21 cellular contexts compared by ENCODE assay signal in the genomic region with DNA sequence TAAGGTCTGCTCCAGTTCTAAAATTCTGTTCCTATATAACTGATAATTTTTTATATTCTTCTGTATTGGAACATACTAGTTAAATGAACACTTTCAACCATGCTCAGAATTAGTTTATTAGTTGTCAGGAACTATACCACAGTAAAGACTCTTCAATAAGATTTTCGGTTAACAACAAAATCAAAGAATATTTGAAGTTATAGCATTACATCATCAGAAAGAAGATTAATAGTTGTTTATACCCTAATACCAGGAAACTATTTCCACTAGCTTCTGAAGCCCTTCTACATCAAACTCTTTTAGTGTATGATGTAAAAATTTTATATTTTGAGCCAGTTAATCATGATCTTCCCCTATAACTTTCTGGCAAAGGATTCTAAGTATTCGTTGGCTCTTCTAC. TPM values are rescaled to one million over a fixed set of nuclear protein-coding genes. Genes with fewer than 3 reads are reported as not detected.
DNase-seq lines count a peak whose midpoint lies in the region; ATAC-seq and TF ChIP-seq lines count a peak whose summit lies in the region.
"Had no signal": no experiment of that assay in that cellular context is flagged by ENCODE, and none has a peak within 500 bp of the region (broad histone marks: within the 10 kb centered on the region; RNA-seq: fewer than 3 reads in every experiment).

No MANE protein-coding gene starts in this region.

- H3K27me3 ChIP-seq in SK-N-SH (ENCODE audit: insufficient read depth) (no peaks in the 10 kb centered on the region), Loucy (ENCODE audit: insufficient read depth, low read length, poor library complexity, severe bottlenecking) (no peaks in the 10 kb centered on the region), osteoblast (ENCODE audit: insufficient read depth, low read length) (no peaks in the 10 kb centered on the region)

- 85% methylated on average over 2 of the region's 2 CpGs for WGBS in SK-N-SH (ENCODE audit: low lambda C conversion rate)

- no peak overlapping the region for H3K4me2 ChIP-seq in SK-N-SH
- H3K4me2 ChIP-seq in Loucy (ENCODE audit: low read depth, low read length, poor library complexity, severe bottlenecking), result no peak overlapping the region
- H3K4me2 ChIP-seq in osteoblast (ENCODE audit: insufficient read depth, low read length), result no peak overlapping the region
- H3K4me2 ChIP-seq: A549 had no signal

- no peak for DNase-seq in SK-N-SH
- DNase-seq in osteoblast (ENCODE audit: insufficient read length, low spot score, missing footprints), result no peak
- DNase-seq in activated CD4-positive, alpha-beta T cell treated with anti-CD3 and anti-CD28 coated beads for 1 hour, result no peak
- no peak for DNase-seq in stimulated activated naive CD4-positive, alpha-beta T cell treated with Interleukin-2 at 50 U/mL for 16 hours (lab: John Stamatoyannopoulos, UW)
- DNase-seq: AML-193; Caco-2; CD4-positive, alpha-beta T cell; DMS153; DMS79; GDM1; GOT3; H7 had no signal

- no peak for TF ChIP-seq RAD21 in SK-N-SH (IDR thresholded peaks at IDR 0.05; ENCODE audit: low read length)

- H3F3A ChIP-seq in SK-N-SH (replicated peaks; ENCODE audit: insufficient read depth) (peaks cover 32% of the 10 kb centered on the region), Loucy (ENCODE audit: low read depth) (no peaks in the 10 kb centered on the region)

- H3K36me3 ChIP-seq in SK-N-SH (replicated peaks in 1 of 2; ENCODE audit: control insufficient read depth in 1 of 2, insufficient read depth in 2 of 2, low read length in 1 of 2) (no peaks in the 10 kb centered on the region), Loucy (ENCODE audit: insufficient read depth, low read length) (no peaks in the 10 kb centered on the region), osteoblast (ENCODE audit: insufficient read depth, low read length) (no peaks in the 10 kb centered on the region)

- no peak for TF ChIP-seq CTCF in SK-N-SH (IDR thresholded peaks at IDR 0.05)
- TF ChIP-seq CTCF in Loucy (conservative IDR thresholded peaks at IDR 0.05; ENCODE audit: low read length), result no peak
- no peak for TF ChIP-seq CTCF in osteoblast (IDR thresholded peaks at IDR 0.05; ENCODE audit: extremely low read depth, low read depth, low read length)

- H3K27ac ChIP-seq in SK-N-SH (ENCODE audit: low read depth in 2 of 2, low read length in 1 of 2) (no peak overlapping the region), osteoblast (ENCODE audit: low read depth, low read length) (no peak overlapping the region)
- H3K27ac ChIP-seq: 22Rv1, C4-2B had no signal

- no peak for ATAC-seq in SK-N-SH treated with all-trans-retinoic acid at 6 μM for 48 hours
- ATAC-seq: A549, K562 had no signal

- CTCF ChIA-PET in SK-N-SH (lab: Yijun Ruan, JAX), result interaction anchor here (1.0 to 5.0 kb wide), 23 partner anchors 10 to 343 kb away, joined by 3 to 60 read pairs (median 5); a partner anchor contains a TSS

- H4K20me1 ChIP-seq in SK-N-SH (ENCODE audit: insufficient read depth) (no peaks in the 10 kb centered on the region), Loucy (ENCODE audit: insufficient read depth, low read length, poor library complexity, severe bottlenecking) (no peaks in the 10 kb centered on the region), osteoblast (ENCODE audit: insufficient read depth, low read length) (no peaks in the 10 kb centered on the region)

- H3K9me2 ChIP-seq in SK-N-SH (no peaks in the 10 kb centered on the region), Loucy (replicated peaks; ENCODE audit: low read depth, low read length) (no peaks in the 10 kb centered on the region)

- H3K9ac ChIP-seq in SK-N-SH (no peak overlapping the region), Loucy (ENCODE audit: low read depth, low read length, poor library complexity, severe bottlenecking) (no peak overlapping the region)

- H2AFZ ChIP-seq in SK-N-SH (ENCODE audit: low read depth) (0 out of 2 replicates have a peak overlapping the region, but pooled peaks have one; percentile 25), Loucy (ENCODE audit: low read length) (peak overlapping the region; percentile 40; the same call in 1 of the 2 replicates), osteoblast (ENCODE audit: low read length) (peak overlapping the region; percentile 50)

- H3K79me2 ChIP-seq in SK-N-SH (ENCODE audit: insufficient read depth), result no peaks in the 10 kb centered on the region
- no peaks in the 10 kb centered on the region for H3K79me2 ChIP-seq in Loucy (ENCODE audit: insufficient read depth, low read length)
- no peaks in the 10 kb centered on the region for H3K79me2 ChIP-seq in osteoblast (ENCODE audit: insufficient read depth, low read length)

- POLR2A ChIA-PET in SK-N-SH (lab: Yijun Ruan, JAX), result no interaction called here

- H3K9me3 ChIP-seq in SK-N-SH, result no peaks in the 10 kb centered on the region
- no peaks in the 10 kb centered on the region for H3K9me3 ChIP-seq in Loucy (ENCODE audit: insufficient read depth, low read depth, low read length)
- no peaks in the 10 kb centered on the region for H3K9me3 ChIP-seq in osteoblast (ENCODE audit: low read depth, low read length)
- H3K9me3 ChIP-seq: A549, Caco-2 had no signal

- no peak for TF ChIP-seq EP300 in SK-N-SH (IDR thresholded peaks at IDR 0.05; ENCODE audit: borderline replicate concordance in 1 of 2, low read depth in 1 of 2, low read length in 1 of 2)

- no peak overlapping the region for H3K4me3 ChIP-seq in SK-N-SH (ENCODE audit: low read depth in 2 of 2, low read length in 1 of 2)
- H3K4me3 ChIP-seq in Loucy (ENCODE audit: low read length, poor library complexity, severe bottlenecking), result no peak overlapping the region
- H3K4me3 ChIP-seq in osteoblast (ENCODE audit: insufficient read depth, low read length), result no peak overlapping the region
- H3K4me3 ChIP-seq: A549, K562 had no signal

- H3K4me1 ChIP-seq in SK-N-SH (ENCODE audit: control insufficient read depth in 1 of 2, insufficient read depth in 2 of 2, low read depth in 1 of 2, low read length in 1 of 2) (peaks cover 2 to 28% of the 10 kb centered on the region in 2 experiments; a peak in 3 of 4 replicates), Loucy (ENCODE audit: insufficient read depth, low read length, poor library complexity, severe bottlenecking) (no peaks in the 10 kb centered on the region), osteoblast (ENCODE audit: insufficient read depth, low read length) (peaks cover 49% of the 10 kb centered on the region)

TF ChIP-seq in SK-N-SH, 30 proteins besides CTCF, POLR2A, EP300 and RAD21 (continues in another document):
- TF ChIP-seq, protein P1, sequence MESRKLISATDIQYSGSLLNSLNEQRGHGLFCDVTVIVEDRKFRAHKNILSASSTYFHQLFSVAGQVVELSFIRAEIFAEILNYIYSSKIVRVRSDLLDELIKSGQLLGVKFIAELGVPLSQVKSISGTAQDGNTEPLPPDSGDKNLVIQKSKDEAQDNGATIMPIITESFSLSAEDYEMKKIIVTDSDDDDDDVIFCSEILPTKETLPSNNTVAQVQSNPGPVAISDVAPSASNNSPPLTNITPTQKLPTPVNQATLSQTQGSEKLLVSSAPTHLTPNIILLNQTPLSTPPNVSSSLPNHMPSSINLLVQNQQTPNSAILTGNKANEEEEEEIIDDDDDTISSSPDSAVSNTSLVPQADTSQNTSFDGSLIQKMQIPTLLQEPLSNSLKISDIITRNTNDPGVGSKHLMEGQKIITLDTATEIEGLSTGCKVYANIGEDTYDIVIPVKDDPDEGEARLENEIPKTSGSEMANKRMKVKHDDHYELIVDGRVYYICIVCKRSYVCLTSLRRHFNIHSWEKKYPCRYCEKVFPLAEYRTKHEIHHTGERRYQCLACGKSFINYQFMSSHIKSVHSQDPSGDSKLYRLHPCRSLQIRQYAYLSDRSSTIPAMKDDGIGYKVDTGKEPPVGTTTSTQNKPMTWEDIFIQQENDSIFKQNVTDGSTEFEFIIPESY (IDR thresholded peaks at IDR 0.05; ENCODE audit: borderline replicate concordance, low read depth), result no peak
- TF ChIP-seq JUND (IDR thresholded peaks at IDR 0.05) (no peak), ELF1 (IDR thresholded peaks at IDR 0.05) (no peak)

TF ChIP-seq in SK-N-SH treated with all-trans-retinoic acid at 6 μM for 48 hours, 23 proteins besides CTCF, POLR2A, EP300 and RAD21:
- no peak for TF ChIP-seq GLIS3 (CRISPR knock-in tag; IDR thresholded peaks at IDR 0.05)
- no peak for TF ChIP-seq ZFP3 (CRISPR knock-in tag; IDR thresholded peaks at IDR 0.05)
- TF ChIP-seq, protein P2, sequence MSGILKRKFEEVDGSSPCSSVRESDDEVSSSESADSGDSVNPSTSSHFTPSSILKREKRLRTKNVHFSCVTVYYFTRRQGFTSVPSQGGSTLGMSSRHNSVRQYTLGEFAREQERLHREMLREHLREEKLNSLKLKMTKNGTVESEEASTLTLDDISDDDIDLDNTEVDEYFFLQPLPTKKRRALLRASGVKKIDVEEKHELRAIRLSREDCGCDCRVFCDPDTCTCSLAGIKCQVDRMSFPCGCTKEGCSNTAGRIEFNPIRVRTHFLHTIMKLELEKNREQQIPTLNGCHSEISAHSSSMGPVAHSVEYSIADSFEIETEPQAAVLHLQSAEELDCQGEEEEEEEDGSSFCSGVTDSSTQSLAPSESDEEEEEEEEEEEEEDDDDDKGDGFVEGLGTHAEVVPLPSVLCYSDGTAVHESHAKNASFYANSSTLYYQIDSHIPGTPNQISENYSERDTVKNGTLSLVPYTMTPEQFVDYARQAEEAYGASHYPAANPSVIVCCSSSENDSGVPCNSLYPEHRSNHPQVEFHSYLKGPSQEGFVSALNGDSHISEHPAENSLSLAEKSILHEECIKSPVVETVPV (CRISPR knock-in tag; IDR thresholded peaks at IDR 0.05), result no peak
- TF ChIP-seq ZFP30 (CRISPR knock-in tag; IDR thresholded peaks at IDR 0.05), result no peak
TF ChIP-seq in SK-N-SH treated with all-trans-retinoic acid at 6 μM for 48 hours: peak in this region for 0.

RNA-seq across cellular contexts. Expression of a gene that starts 6.6 kb away (rescaled TPM):
- not detected in 2 replicates for polyA plus RNA-seq in SK-N-SH (2012; rRNA removed)
- 0.04 and 0.05 TPM in 2 replicates for polyA plus RNA-seq in SK-N-SH (2012; cell fraction: cytosol; rRNA removed)
- 0.05 TPM in 1 of 2 replicates, not detected in the other for polyA plus RNA-seq in SK-N-SH (2012; cell fraction: nucleus; rRNA removed)
- total RNA-seq in osteoblast, result not detected in 2 replicates
- total RNA-seq: CD4-positive, alpha-beta T cell; Daoy; H7; HT-29; K562 had no signal
- polyA plus RNA-seq: A549, BJ, K562 had no signal

RNA-seq across cellular contexts. Expression of a gene that starts 11.2 kb away (rescaled TPM):
- 17.7 and 18.8 TPM in 2 replicates for polyA plus RNA-seq in SK-N-SH (2012; rRNA removed)
- 24.6 and 37.6 TPM in 2 replicates for polyA plus RNA-seq in SK-N-SH (2012; cell fraction: cytosol; rRNA removed)
- polyA plus RNA-seq in SK-N-SH (2012; cell fraction: nucleus; rRNA removed), result 5.1 and 6.7 TPM in 2 replicates
- 35.1 and 39.1 TPM in 2 replicates for total RNA-seq in osteoblast

RNA-seq across cellular contexts. Expression of a gene that starts 14.6 kb away (rescaled TPM):
- polyA plus RNA-seq in SK-N-SH (2012; rRNA removed), result 0.03 and 0.11 TPM in 2 replicates
- 0.05 and 0.09 TPM in 2 replicates for polyA plus RNA-seq in SK-N-SH (2012; cell fraction: cytosol; rRNA removed)
- polyA plus RNA-seq in SK-N-SH (2012; cell fraction: nucleus; rRNA removed), result 0.07 TPM in 1 of 2 replicates, not detected in the other
- total RNA-seq in osteoblast, result under 0.01 and 0.29 TPM in 2 replicates
- total RNA-seq: Caco-2; CD4-positive, alpha-beta T cell; Daoy; H7; HT-29; K562 had no signal
- polyA plus RNA-seq: A549, K562 had no signal

RNA-seq across cellular contexts. Expression of a gene that starts 48.7 kb away (rescaled TPM):
- 0.38 and 0.55 TPM in 2 replicates for polyA plus RNA-seq in SK-N-SH (2012; rRNA removed)
- 0.41 and 0.52 TPM in 2 replicates for polyA plus RNA-seq in SK-N-SH (2012; cell fraction: cytosol; rRNA removed)
- 0.15 and 0.50 TPM in 2 replicates for polyA plus RNA-seq in SK-N-SH (2012; cell fraction: nucleus; rRNA removed)
- total RNA-seq in osteoblast, result 14.8 and 16.2 TPM in 2 replicates
- total RNA-seq: CD4-positive, alpha-beta T cell had no signal

RNA-seq across cellular contexts. Expression of a gene that starts 56.1 kb away (rescaled TPM):
- 0.30 and 0.37 TPM in 2 replicates for polyA plus RNA-seq in SK-N-SH (2012; rRNA removed)
- 0.26 and 0.27 TPM in 2 replicates for polyA plus RNA-seq in SK-N-SH (2012; cell fraction: cytosol; rRNA removed)
- 0.81 and 0.89 TPM in 2 replicates for polyA plus RNA-seq in SK-N-SH (2012; cell fraction: nucleus; rRNA removed)
- total RNA-seq in osteoblast, result 0.36 and 0.59 TPM in 2 replicates
- total RNA-seq: HT-29 had no signal
